17 cellular contexts compared by ENCODE assay signal in genomic region chr7:48780862-48781261, GRCh38.
DNase-seq lines count a peak whose midpoint lies in the region; ATAC-seq and TF ChIP-seq lines count a peak whose summit lies in the region.
"Had no signal": no experiment of that assay in that cellular context is flagged by ENCODE, and none has a peak within 500 bp of the region (broad histone marks: within the 10 kb centered on the region; RNA-seq: fewer than 3 reads in every experiment).

No MANE protein-coding gene starts in this region.

- H3K79me2 ChIP-seq in PC-3 (ENCODE audit: low read length): no peaks in the 10 kb centered on the region

- no peak for TF ChIP-seq POLR2A in sigmoid colon (IDR thresholded peaks at IDR 0.05)

- TF ChIP-seq CTCF in PC-3 (conservative IDR thresholded peaks at IDR 0.05; ENCODE audit: low read depth, low read length) (no peak), upper lobe of right lung (IDR thresholded peaks at IDR 0.05) (no peak), sigmoid colon (IDR thresholded peaks at IDR 0.05) (no peak)

- H3K4me2 ChIP-seq in PC-3 (ENCODE audit: low read length): no peak overlapping the region
- H3K4me2 ChIP-seq: GM23338 had no signal

- no peak overlapping the region for H2AFZ ChIP-seq in PC-3 (ENCODE audit: low read length)
- H2AFZ ChIP-seq: GM23338 had no signal

- no peaks in the 10 kb centered on the region for H3K9me2 ChIP-seq in PC-3 (replicated peaks; ENCODE audit: low read length)

- no peak overlapping the region for H3K9ac ChIP-seq in PC-3 (ENCODE audit: low read length)

- H3K27me3 ChIP-seq in PC-3 (ENCODE audit: low read length) (peaks cover 10% of the 10 kb centered on the region; the same call in 1 of the 2 replicates), upper lobe of right lung (no peaks in the 10 kb centered on the region), sigmoid colon (no peaks in the 10 kb centered on the region)
- H3K27me3 ChIP-seq: BE2C had no signal

- H3K9me3 ChIP-seq in PC-3 (ENCODE audit: low read length) (no peaks in the 10 kb centered on the region), upper lobe of right lung (no peaks in the 10 kb centered on the region), sigmoid colon (no peaks in the 10 kb centered on the region)
- H3K9me3 ChIP-seq: BE2C had no signal

- 85 to 89% methylated on average over 1 of the region's 1 CpG for WGBS in sigmoid colon, 2 donors

- H3K27ac Mint-ChIP-seq in stimulated activated naive CD8-positive, alpha-beta T cell treated with anti-CD3 and anti-CD28 coated beads, Interleukin-15, amount 100 ng/mL, for 72 hours: no peak overlapping the region
- H3K27ac Mint-ChIP-seq: CD14-positive monocyte; CD4-positive, alpha-beta memory T cell; GM23338 had no signal

- H3K4me3 ChIP-seq in PC-3 (ENCODE audit: low read length) (no peak overlapping the region), upper lobe of right lung (no peak overlapping the region), sigmoid colon (no peak overlapping the region)
- H3K4me3 ChIP-seq: GM23338, K562 had no signal

- no peak overlapping the region for H3K4me3 Mint-ChIP-seq in stimulated activated naive CD8-positive, alpha-beta T cell treated with anti-CD3 and anti-CD28 coated beads, Interleukin-15, amount 100 ng/mL, for 72 hours
- H3K4me3 Mint-ChIP-seq: CD14-positive monocyte; CD4-positive, alpha-beta memory T cell; GM23338 had no signal

- TF ChIP-seq EP300 in sigmoid colon (IDR thresholded peaks at IDR 0.05): no peak

- H3K9me3 Mint-ChIP-seq in stimulated activated naive CD8-positive, alpha-beta T cell treated with anti-CD3 and anti-CD28 coated beads, Interleukin-15, amount 100 ng/mL, for 72 hours: peaks cover 7 to 11% of the 10 kb centered on the region in 2 donors

- H3K4me1 ChIP-seq in PC-3 (ENCODE audit: insufficient read depth, low read length) (peaks cover 8% of the 10 kb centered on the region; the same call in 1 of the 2 replicates), upper lobe of right lung (no peaks in the 10 kb centered on the region), sigmoid colon (no peaks in the 10 kb centered on the region)
- H3K4me1 ChIP-seq: BE2C had no signal

- H4K20me1 ChIP-seq in PC-3 (ENCODE audit: low read length): no peaks in the 10 kb centered on the region

- CTCF ChIA-PET in PC-3 (lab: Charles Lee): no interaction called here

- DNase-seq in stimulated activated naive CD8-positive, alpha-beta T cell treated with anti-CD3 and anti-CD28 coated beads, Interleukin-15, amount 100 ng/mL, for 72 hours: no peak
- DNase-seq in stimulated activated naive CD8-positive, alpha-beta T cell treated with anti-CD3 and anti-CD28 coated beads, Interleukin-15, Interleukin-2, amounts not matched to agents 100 U/mL and 50 U/mL, for 24 hours: no peak
- no peak for DNase-seq in PC-3
- DNase-seq in upper lobe of right lung: no peak
- no peak for DNase-seq in sigmoid colon
- no peak for DNase-seq in stimulated activated naive CD4-positive, alpha-beta T cell treated with Interleukin-2 at 50 U/mL for 16 hours (lab: John Stamatoyannopoulos, UW)
- DNase-seq: ACHN; BE2C; CD4-positive, alpha-beta memory T cell; DMS153; DND-41; EL; HCEC 1CT had no signal

- POLR2A ChIA-PET in PC-3 (lab: Charles Lee; ENCODE audit: unreplicated experiment): no interaction called here

- H3K36me3 ChIP-seq in PC-3 (ENCODE audit: low read depth, low read length) (no peaks in the 10 kb centered on the region), upper lobe of right lung (no peaks in the 10 kb centered on the region), sigmoid colon (no peaks in the 10 kb centered on the region)
- H3K36me3 ChIP-seq: BE2C had no signal

- no peak overlapping the region for H3K27ac ChIP-seq in PC-3 (ENCODE audit: low read length)
- H3K27ac ChIP-seq in upper lobe of right lung: no peak overlapping the region
- no peak overlapping the region for H3K27ac ChIP-seq in sigmoid colon
- H3K27ac ChIP-seq: HL-60 had no signal

- no peaks in the 10 kb centered on the region for H3K4me1 Mint-ChIP-seq in stimulated activated naive CD8-positive, alpha-beta T cell treated with anti-CD3 and anti-CD28 coated beads, Interleukin-15, amount 100 ng/mL, for 72 hours
- H3K4me1 Mint-ChIP-seq: CD14-positive monocyte; CD4-positive, alpha-beta memory T cell; GM23338 had no signal

- intact Hi-C loops in PC-3 (cut with micrococcal nuclease) (no loop called here), upper lobe of right lung (cut with DNase I) (no loop called here), sigmoid colon (cut with DNase I) (no loop called here)

- no peaks in the 10 kb centered on the region for H3K27me3 Mint-ChIP-seq in stimulated activated naive CD8-positive, alpha-beta T cell treated with anti-CD3 and anti-CD28 coated beads, Interleukin-15, amount 100 ng/mL, for 72 hours
- H3K27me3 Mint-ChIP-seq: CD4-positive, alpha-beta memory T cell had no signal

- no peaks in the 10 kb centered on the region for H3F3A ChIP-seq in PC-3 (ENCODE audit: low read length, unreplicated experiment)

- no TSS peak for BruUV-seq in PC-3 (replicated peaks; lab: Mats Ljungman, UMichigan)

- peak; percentile 57 for ATAC-seq in stimulated activated naive CD8-positive, alpha-beta T cell treated with anti-CD3 and anti-CD28 coated beads, Interleukin-15, amount 100 ng/mL, for 72 hours
- no peak for ATAC-seq in stimulated activated naive CD8-positive, alpha-beta T cell treated with anti-CD3 and anti-CD28 coated beads, Interleukin-15, Interleukin-2, amounts not matched to agents 100 U/mL and 50 U/mL, for 24 hours
- ATAC-seq in PC-3 (peak; percentile 31), upper lobe of right lung (peak; percentile 16)
- ATAC-seq: GM23338, K562 had no signal
